Comparison of ENCODE assay signal across 11 cellular contexts in the genomic region with DNA sequence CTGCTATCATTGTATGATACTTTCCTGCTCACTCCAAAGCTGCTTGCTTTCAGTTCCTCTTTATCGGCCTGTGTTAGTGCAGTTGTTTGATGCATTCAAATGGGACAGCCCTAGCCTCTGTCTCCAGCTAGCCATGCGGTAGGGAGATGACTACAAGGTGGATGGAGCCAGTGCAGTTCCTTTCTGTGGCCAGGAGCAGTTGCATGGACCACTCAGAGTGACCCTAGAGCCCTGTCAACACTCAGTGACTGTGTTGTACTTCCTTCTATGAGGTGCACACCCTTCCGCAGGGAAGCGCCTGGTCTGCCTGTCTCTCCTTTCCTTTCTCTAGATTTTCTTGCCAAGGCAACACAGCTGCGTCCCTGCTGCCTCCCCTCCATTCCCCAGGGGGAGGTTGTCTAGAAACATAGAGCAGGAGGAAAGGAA. TPM values are rescaled to one million over a fixed set of nuclear protein-coding genes. Genes with fewer than 3 reads are reported as not detected.
DNase-seq lines count a peak whose midpoint lies in the region; ATAC-seq and TF ChIP-seq lines count a peak whose summit lies in the region.
"Had no signal": no experiment of that assay in that cellular context is flagged by ENCODE, and none has a peak within 500 bp of the region (broad histone marks: within the 10 kb centered on the region; RNA-seq: fewer than 3 reads in every experiment).

No MANE protein-coding gene starts in this region.

- ATAC-seq in GM19455 (IDR thresholded peaks at IDR 0.05; ENCODE audit: unreplicated experiment), result peak; percentile 95
- ATAC-seq in HG03060 (IDR thresholded peaks at IDR 0.05; ENCODE audit: low read depth, unreplicated experiment), result peak; percentile 95

- no peak for TF ChIP-seq CTCF in GM12865 (IDR thresholded peaks at IDR 0.05; ENCODE audit: insufficient read depth, low read depth, low read length, missing control alignments)

- DNase-seq in GM12865 (ENCODE audit: low read depth), result peak; percentile 37
- peak; percentile 27 for DNase-seq in SIG-M5 treated with dmso at 0.1 percent for 504 hours (lab: John Stamatoyannopoulos, UW; ENCODE audit: unreplicated experiment)
- no peak for DNase-seq in NCI-H1417 (lab: John Stamatoyannopoulos, UW)
- no peak for DNase-seq in nucleus accumbens (lab: John Stamatoyannopoulos, UW)
- no peak for DNase-seq in caudate nucleus (lab: John Stamatoyannopoulos, UW)
- no peak for DNase-seq in H4 (ENCODE audit: low spot score)
- DNase-seq: activated effector memory CD4-positive, alpha-beta T cell treated with Interleukin-2 at 50 U/mL for 16 hours; COR-L47 had no signal

- H3K4me3 ChIP-seq in GM12865 (ENCODE audit: low read depth, low read length), result no peak overlapping the region

- no peak overlapping the region for H3K27ac ChIP-seq in caudate nucleus (ENCODE audit: low read depth, low read length)

RNA-seq across cellular contexts. Expression of gene KCNS3, which starts 33.8 kb away (rescaled TPM):
- 4.7 and 5.4 TPM in 2 replicates for total RNA-seq in H4 (2014; rRNA removed; shearing (Covaris generic))
- total RNA-seq: mononuclear cell had no signal

Comparison
In these comparisons a context has a peak if more than half of its experiments do, and no peak if none do; other contexts are left out.
1. DNase-seq: peak in GM12865 (single experiment) and SIG-M5 treated with dmso at 0.1 percent for 504 hours (single experiment); none in NCI-H1417 (0 of 3), nucleus accumbens (0 of 56), caudate nucleus (0 of 61) and H4 (single experiment).